ENCODE assay signal across 8 cellular contexts in genomic region chr5:88502179-88503064, GRCh38.
A peak's percentile ranks its signal among the peaks of the same experiment; 100 is the strongest.
DNase-seq lines count a peak whose midpoint lies in the region; TF ChIP-seq lines count a peak whose summit lies in the region.

No MANE protein-coding gene starts in this region.

- DNase-seq in activated CD4-positive, alpha-beta T cell treated with anti-CD3 and anti-CD28 coated beads, Interleukin-2, amount 10 ng/mL, durations not matched to agents 24 days and 14 days: peak; percentile 73
- DNase-seq in activated CD4-positive, alpha-beta T cell treated with anti-CD3 and anti-CD28 coated beads, Interleukin-2, amount 50 U/mL, for 4 hours: no peak
- DNase-seq in HFFc6: no peak
- DNase-seq in retinal pigment epithelial cell (ENCODE audit: low read depth): no peak
- no peak for DNase-seq in NCI-H2171 (lab: John Stamatoyannopoulos, UW)
- DNase-seq in NCI-H526 (lab: John Stamatoyannopoulos, UW): no peak

- peak overlapping the region; percentile 82 for H3K4me2 ChIP-seq in OCI-LY3 (ENCODE audit: low read length)

- H3K9me3 ChIP-seq in OCI-LY3 (ENCODE audit: insufficient read depth, low read length): no peaks in the 10 kb centered on the region
- no peaks in the 10 kb centered on the region for H3K9me3 ChIP-seq in duodenal mucosa (ENCODE audit: control insufficient read depth in 1 of 2, low read length in 2 of 2)

- H3K27ac Mint-ChIP-seq in activated CD4-positive, alpha-beta T cell treated with anti-CD3 and anti-CD28 coated beads, Interleukin-2, amount 10 ng/mL, durations not matched to agents 24 days and 14 days: peak overlapping the region; percentile 81
- no peak overlapping the region for H3K27ac Mint-ChIP-seq in HFFc6

- peak overlapping the region; percentile 82 for H3K4me3 Mint-ChIP-seq in activated CD4-positive, alpha-beta T cell treated with anti-CD3 and anti-CD28 coated beads, Interleukin-2, amount 10 ng/mL, durations not matched to agents 24 days and 14 days
- H3K4me3 Mint-ChIP-seq in HFFc6: peak overlapping the region; percentile 79

- peak overlapping the region; percentile 93 for H2AFZ ChIP-seq in OCI-LY3 (ENCODE audit: low read depth, low read length)

- H3K27ac ChIP-seq in OCI-LY3 (ENCODE audit: low read length) (no peak overlapping the region), duodenal mucosa (ENCODE audit: low read depth, low read length) (no peak overlapping the region)

- peaks cover 15% of the 10 kb centered on the region for H3K27me3 Mint-ChIP-seq in activated CD4-positive, alpha-beta T cell treated with anti-CD3 and anti-CD28 coated beads, Interleukin-2, amount 10 ng/mL, durations not matched to agents 24 days and 14 days
- H3K27me3 Mint-ChIP-seq in HFFc6 (ENCODE audit: insufficient read depth): peaks cover 1% of the 10 kb centered on the region

- no peaks in the 10 kb centered on the region for H3K36me3 ChIP-seq in OCI-LY3 (replicated peaks; ENCODE audit: low read depth, low read length)
- no peaks in the 10 kb centered on the region for H3K36me3 ChIP-seq in duodenal mucosa (ENCODE audit: control insufficient read depth in 1 of 2, insufficient read depth in 2 of 2, low read length in 2 of 2)

- H3K4me1 ChIP-seq in OCI-LY3 (ENCODE audit: low read length): no peaks in the 10 kb centered on the region
- no peaks in the 10 kb centered on the region for H3K4me1 ChIP-seq in duodenal mucosa (ENCODE audit: control insufficient read depth in 1 of 2, insufficient read depth in 2 of 2, low read length in 2 of 2)

- no peaks in the 10 kb centered on the region for H3K79me2 ChIP-seq in OCI-LY3 (ENCODE audit: low read length)

- intact Hi-C loops in activated CD4-positive, alpha-beta T cell treated with anti-CD3 and anti-CD28 coated beads, Interleukin-2, amount 10 ng/mL, durations not matched to agents 24 days and 14 days (cut with micrococcal nuclease): loop anchor here (5.0 kb wide), 1 partner anchor 360 kb away; no protein-coding TSS in a partner anchor

- H3K4me1 Mint-ChIP-seq in activated CD4-positive, alpha-beta T cell treated with anti-CD3 and anti-CD28 coated beads, Interleukin-2, amount 10 ng/mL, durations not matched to agents 24 days and 14 days: peaks cover 16% of the 10 kb centered on the region
- no peaks in the 10 kb centered on the region for H3K4me1 Mint-ChIP-seq in HFFc6 (ENCODE audit: low read depth)

- no peaks in the 10 kb centered on the region for H3K9me3 Mint-ChIP-seq in activated CD4-positive, alpha-beta T cell treated with anti-CD3 and anti-CD28 coated beads, Interleukin-2, amount 10 ng/mL, durations not matched to agents 24 days and 14 days
- H3K9me3 Mint-ChIP-seq in HFFc6: peaks cover 16% of the 10 kb centered on the region

- H3K9ac ChIP-seq in OCI-LY3 (ENCODE audit: low read length): peak overlapping the region; percentile 50
- peak overlapping the region in 1 of 2 donors; percentile 4 for H3K9ac ChIP-seq in duodenal mucosa (ENCODE audit: low read depth in 1 of 2, low read length in 2 of 2)

- no peaks in the 10 kb centered on the region for H3K36me3 Mint-ChIP-seq in activated CD4-positive, alpha-beta T cell treated with anti-CD3 and anti-CD28 coated beads, Interleukin-2, amount 10 ng/mL, durations not matched to agents 24 days and 14 days (ENCODE audit: low read depth)
- H3K36me3 Mint-ChIP-seq in HFFc6 (ENCODE audit: low read depth): no peaks in the 10 kb centered on the region

- H4K20me1 ChIP-seq in OCI-LY3 (ENCODE audit: insufficient read depth, low read length): no peaks in the 10 kb centered on the region

- no peaks in the 10 kb centered on the region for H3K27me3 ChIP-seq in OCI-LY3 (ENCODE audit: low read depth, low read length)
- H3K27me3 ChIP-seq in duodenal mucosa (ENCODE audit: control insufficient read depth in 1 of 2, insufficient read depth in 2 of 2, low read length in 2 of 2): no peaks in the 10 kb centered on the region

- TF ChIP-seq CTCF in HFFc6 (IDR thresholded peaks at IDR 0.05) (no peak), OCI-LY3 (IDR thresholded peaks at IDR 0.05; ENCODE audit: low read depth, low read length) (no peak), retinal pigment epithelial cell (conservative IDR thresholded peaks at IDR 0.05; ENCODE audit: low read depth, low read length) (no peak)

- H3K4me3 ChIP-seq in OCI-LY3 (ENCODE audit: low read length) (peak overlapping the region; percentile 78), duodenal mucosa (ENCODE audit: low read depth in 1 of 2, low read length in 2 of 2) (peak overlapping the region; percentile 68 to 80), retinal pigment epithelial cell (ENCODE audit: low read length) (peak overlapping the region; percentile 21)

Comparison
In these comparisons a context has a peak if more than half of its experiments do, and no peak if none do; other contexts are left out.
1. H3K4me3 ChIP-seq: peak in every context shown above with its lines; median percentile 78 in OCI-LY3; 74 in duodenal mucosa; 21 in retinal pigment epithelial cell.